In the genomic region with DNA sequence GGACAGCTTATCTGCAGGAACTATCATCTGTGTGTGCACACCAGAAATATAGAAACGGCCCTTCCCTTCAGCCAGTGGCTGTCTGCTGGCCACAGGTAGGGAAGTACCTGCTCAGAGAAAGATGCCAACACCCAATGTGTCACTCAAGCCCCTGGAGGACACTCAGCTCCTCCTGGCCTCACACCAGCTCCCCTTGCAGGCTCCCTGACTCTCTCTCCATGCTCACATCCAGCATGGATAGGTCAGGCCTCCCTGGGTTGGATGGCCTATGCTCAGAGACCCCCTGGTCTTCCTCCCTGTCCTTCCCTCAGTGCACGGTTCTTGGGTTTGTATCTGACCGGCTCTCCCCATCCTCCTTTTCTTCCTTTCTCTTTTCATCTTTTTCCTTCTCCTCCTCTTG, we compare ENCODE assay signal across 24 cellular contexts.
"Had no signal": no experiment of that assay in that cellular context is flagged by ENCODE, and none has a peak within 500 bp of the region (broad histone marks: within the 10 kb centered on the region; RNA-seq: fewer than 3 reads in every experiment).

No MANE protein-coding gene starts in this region.

- H3K4me3 ChIP-seq: hepatocyte, left ventricle myocardium inferior, lung, pancreas, prostate gland, skin epidermis, suprapubic skin, thoracic aorta, tibial artery, upper lobe of right lung had no signal

- H3K36me3 ChIP-seq: left ventricle myocardium inferior, pancreas, prostate gland, suprapubic skin, thoracic aorta, tibial artery, upper lobe of right lung had no signal

- H3K36me3 Mint-ChIP-seq: memory B cell; stimulated activated effector memory CD8-positive, alpha-beta T cell treated with anti-CD3 and anti-CD28 coated beads, Interleukin-12 subunit alpha, Interleukin-12 subunit beta, amount 100 ng/mL, for 72 hours had no signal

- H3K9me3 ChIP-seq: pancreas, prostate gland, suprapubic skin had no signal

- H3K27ac Mint-ChIP-seq: memory B cell; nephron; stimulated activated effector memory CD8-positive, alpha-beta T cell treated with anti-CD3 and anti-CD28 coated beads, Interleukin-12 subunit alpha, Interleukin-12 subunit beta, amount 100 ng/mL, for 72 hours; stimulated activated naive CD8-positive, alpha-beta T cell treated with anti-CD3 and anti-CD28 coated beads, Interleukin-15, Interleukin-2, amounts not matched to agents 100 ng/mL and 50 ng/mL, for 24 hours had no signal

- H3K27ac ChIP-seq: hepatocyte, left ventricle myocardium inferior, pancreas, prostate gland, skin epidermis, suprapubic skin, thoracic aorta, tibial artery, upper lobe of right lung had no signal

- DNase-seq: left ventricle myocardium inferior; naive thymus-derived CD8-positive, alpha-beta T cell; pancreas; retina; right cardiac atrium; stimulated activated CD4-positive, alpha-beta T cell treated with anti-CD3 and anti-CD28 coated beads, Interleukin-12 subunit alpha, Interleukin-12 subunit beta, amount 100 ng/mL, for 4 hours; stimulated activated CD4-positive, alpha-beta T cell treated with anti-CD3 and anti-CD28 coated beads, Interleukin-15, amount 100 ng/mL, for 24 hours; stimulated activated CD4-positive, alpha-beta T cell treated with anti-CD3 and anti-CD28 coated beads, Interleukin-2, amount 100 ng/mL, for 24 hours; stimulated activated CD4-positive, alpha-beta T cell treated with anti-CD3 and anti-CD28 coated beads, Interleukin-4, amount 100 ng/mL, for 1 hour; stimulated activated naive CD4-positive, alpha-beta T cell; tibial artery; upper lobe of right lung had no signal

- ATAC-seq: naive thymus-derived CD8-positive, alpha-beta T cell; pancreas; right cardiac atrium; sciatic nerve; stimulated activated effector memory CD8-positive, alpha-beta T cell treated with anti-CD3 and anti-CD28 coated beads, Interleukin-12 subunit alpha, Interleukin-12 subunit beta, amount 100 ng/mL, for 72 hours; upper lobe of right lung had no signal

- H3K27me3 Mint-ChIP-seq: memory B cell; naive thymus-derived CD8-positive, alpha-beta T cell; stimulated activated naive CD8-positive, alpha-beta T cell treated with anti-CD3 and anti-CD28 coated beads, Interleukin-15, Interleukin-2, amounts not matched to agents 100 ng/mL and 50 ng/mL, for 24 hours had no signal

- H2AFZ ChIP-seq: hepatocyte had no signal

- H3K4me1 Mint-ChIP-seq: memory B cell, nephron had no signal

- H3K9me3 Mint-ChIP-seq: stimulated activated effector memory CD8-positive, alpha-beta T cell treated with anti-CD3 and anti-CD28 coated beads, Interleukin-12 subunit alpha, Interleukin-12 subunit beta, amount 100 ng/mL, for 72 hours; stimulated activated naive CD8-positive, alpha-beta T cell treated with anti-CD3 and anti-CD28 coated beads, Interleukin-15, Interleukin-2, amounts not matched to agents 100 ng/mL and 50 ng/mL, for 24 hours had no signal

- H3K79me2 ChIP-seq: hepatocyte had no signal

- H3K4me2 ChIP-seq: hepatocyte had no signal

- H3K4me3 Mint-ChIP-seq: memory B cell; naive thymus-derived CD8-positive, alpha-beta T cell; nephron; neural crest cell; stimulated activated effector memory CD8-positive, alpha-beta T cell treated with anti-CD3 and anti-CD28 coated beads, Interleukin-12 subunit alpha, Interleukin-12 subunit beta, amount 100 ng/mL, for 72 hours; stimulated activated naive CD8-positive, alpha-beta T cell treated with anti-CD3 and anti-CD28 coated beads, Interleukin-15, Interleukin-2, amounts not matched to agents 100 ng/mL and 50 ng/mL, for 24 hours had no signal

- H3K27me3 ChIP-seq: hepatocyte, pancreas, suprapubic skin, tibial artery, upper lobe of right lung had no signal

- H3K4me1 ChIP-seq: left ventricle myocardium inferior, pancreas, prostate gland, upper lobe of right lung had no signal
